In the genomic region with DNA sequence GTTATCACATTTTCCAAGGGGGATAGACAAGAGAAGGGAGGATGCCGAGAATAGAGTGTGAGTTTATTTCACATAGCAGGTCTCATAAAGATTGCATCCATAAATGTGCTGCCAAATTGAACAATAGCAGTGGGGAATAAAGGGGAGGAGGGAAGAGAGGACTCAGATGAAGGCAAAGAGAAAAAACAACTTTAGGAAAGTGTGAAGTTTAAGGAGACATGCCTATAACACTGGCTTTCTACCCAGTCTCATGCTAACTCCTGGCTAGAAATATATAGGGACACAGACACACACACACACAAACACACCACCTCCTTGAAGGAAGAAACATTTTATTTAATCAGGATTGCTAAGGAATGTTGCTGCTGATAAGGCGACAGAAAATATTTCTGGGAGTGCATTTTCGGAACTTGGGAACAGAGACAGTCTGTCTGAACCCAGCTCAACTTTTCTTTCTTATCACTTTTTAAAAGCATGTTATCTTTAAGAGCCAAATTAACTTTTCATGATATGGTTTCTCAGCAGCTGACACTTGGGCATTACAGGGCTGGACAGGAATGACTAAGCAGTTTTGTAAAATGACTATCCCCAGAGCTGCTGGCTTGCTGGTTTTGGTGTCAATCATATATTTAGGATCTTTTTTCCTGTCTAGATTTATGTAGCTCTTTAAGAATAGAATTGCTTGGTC, we compare ENCODE assay signal across 9 cellular contexts.
DNase-seq lines count a peak whose midpoint lies in the region; ATAC-seq, FAIRE-seq and TF ChIP-seq lines count a peak whose summit lies in the region.
"Had no signal": no experiment of that assay in that cellular context is flagged by ENCODE, and none has a peak within 500 bp of the region (broad histone marks: within the 10 kb centered on the region; RNA-seq: fewer than 3 reads in every experiment).

No MANE protein-coding gene starts in this region.

- no peak overlapping the region for H3K4me3 ChIP-seq in A549
- H3K4me3 ChIP-seq: BLaER1 treated with 17β-estradiol and CSF1 and Interleukin-3, amounts not matched to agents 10 nM and 100 nM had no signal

- DNase-seq in A549 (ENCODE audit: low read depth in 1 of 2, low spot score in 1 of 2): peak; percentile 33 to 69
- DNase-seq in HUDEP-2 (lab: John Stamatoyannopoulos, UW; ENCODE audit: unreplicated experiment in 76 of 76): peak in 61 of 76 experiments; percentile 2 to 83 (median 46)
- DNase-seq in fibroblast of gingiva (ENCODE audit: low read depth): peak; percentile 40
- DNase-seq in stimulated activated effector memory CD8-positive, alpha-beta T cell treated with anti-CD3 and anti-CD28 coated beads, Interleukin-12 subunit alpha, Interleukin-12 subunit beta, amount 100 ng/mL, for 72 hours (ENCODE audit: low spot score in 2 of 2): no peak
- no peak for DNase-seq in activated CD8-positive, alpha-beta memory T cell treated with anti-CD3 and anti-CD28 coated beads, Interleukin-2, amount 50 U/mL, for 4 hours
- no peak for DNase-seq in NCI-H2107 treated with DMSO at 0.1 percent for 48 hours (lab: John Stamatoyannopoulos, UW; ENCODE audit: unreplicated experiment)
- no peak for DNase-seq in NCI-H69 (lab: John Stamatoyannopoulos, UW)

- peak; percentile 61 for FAIRE-seq in A549 (lab: Jason Lieb, UNC)

- H3K36me3 Mint-ChIP-seq in stimulated activated effector memory CD8-positive, alpha-beta T cell treated with anti-CD3 and anti-CD28 coated beads, Interleukin-12 subunit alpha, Interleukin-12 subunit beta, amount 100 ng/mL, for 72 hours: no peaks in the 10 kb centered on the region

- peak overlapping the region; percentile 41 for H3K4me2 ChIP-seq in A549
- H3K4me2 ChIP-seq: BLaER1 treated with 17β-estradiol and CSF1 and Interleukin-3, amounts not matched to agents 10 nM and 100 nM had no signal

- CTCF ChIA-PET in A549 (lab: Yijun Ruan, JAX): no interaction called here

- POLR2A ChIA-PET in A549 (lab: Yijun Ruan, JAX): interaction anchor here (1.2 kb wide), 1 partner anchor 403 kb away, joined by 3 read pairs; the partner anchor contains the start of gene RBMS3

- no peak for TF ChIP-seq RAD21 in A549 (conservative IDR thresholded peaks at IDR 0.05 in 1 of 2, IDR thresholded peaks at IDR 0.05 in 1 of 2)

- no peak for TF ChIP-seq CTCF in A549 (IDR thresholded peaks at IDR 0.05)

- ATAC-seq in A549 (peak; percentile 73 to 90; a peak in 5 of 6 replicates), GM21447 (IDR thresholded peaks at IDR 0.05; ENCODE audit: unreplicated experiment) (peak; percentile 52)
- ATAC-seq in stimulated activated effector memory CD8-positive, alpha-beta T cell treated with anti-CD3 and anti-CD28 coated beads, Interleukin-12 subunit alpha, Interleukin-12 subunit beta, amount 100 ng/mL, for 72 hours: peak; percentile 40

- WGBS in A549 (ENCODE audit: missing lambda C conversion rate): 32% methylated on average over 3 of the region's 3 CpGs

- no peaks in the 10 kb centered on the region for H3K9me3 ChIP-seq in A549
- H3K9me3 ChIP-seq: BLaER1 treated with 17β-estradiol and CSF1 and Interleukin-3, amounts not matched to agents 10 nM and 100 nM had no signal

- H3K4me3 Mint-ChIP-seq in stimulated activated effector memory CD8-positive, alpha-beta T cell treated with anti-CD3 and anti-CD28 coated beads, Interleukin-12 subunit alpha, Interleukin-12 subunit beta, amount 100 ng/mL, for 72 hours: no peak overlapping the region

- TF ChIP-seq EP300 in A549 (IDR thresholded peaks at IDR 0.05): no peak

- H3K4me1 Mint-ChIP-seq in stimulated activated effector memory CD8-positive, alpha-beta T cell treated with anti-CD3 and anti-CD28 coated beads, Interleukin-12 subunit alpha, Interleukin-12 subunit beta, amount 100 ng/mL, for 72 hours: no peaks in the 10 kb centered on the region

- H3K4me1 ChIP-seq in A549: peaks cover 20% of the 10 kb centered on the region

- peak overlapping the region; percentile 80 to 88 for H3K27ac ChIP-seq in A549
- H3K27ac ChIP-seq: BLaER1 treated with 17β-estradiol and CSF1 and Interleukin-3, amounts not matched to agents 10 nM and 100 nM had no signal

- H3K9me3 Mint-ChIP-seq in stimulated activated effector memory CD8-positive, alpha-beta T cell treated with anti-CD3 and anti-CD28 coated beads, Interleukin-12 subunit alpha, Interleukin-12 subunit beta, amount 100 ng/mL, for 72 hours: peaks cover 3% of the 10 kb centered on the region

- TF ChIP-seq POLR2A in A549 (IDR thresholded peaks at IDR 0.05; ENCODE audit: low read length): no peak

- no peak overlapping the region for H3K27ac Mint-ChIP-seq in stimulated activated effector memory CD8-positive, alpha-beta T cell treated with anti-CD3 and anti-CD28 coated beads, Interleukin-12 subunit alpha, Interleukin-12 subunit beta, amount 100 ng/mL, for 72 hours

TF ChIP-seq in A549, 52 proteins besides CTCF, POLR2A, EP300 and RAD21:
- TF ChIP-seq ZNF302 (CRISPR knock-in tag; IDR thresholded peaks at IDR 0.05) (peak; percentile 57; the same call in 1 of the 2 replicates), ZSCAN20 (CRISPR knock-in tag; IDR thresholded peaks at IDR 0.05) (no peak), NFE2L2 (conservative IDR thresholded peaks at IDR 0.05; ENCODE audit: low read length) (peak; percentile 97), MAFK (IDR thresholded peaks at IDR 0.05; ENCODE audit: partially characterized antibody) (peak; percentile 98)

Comparison
In these comparisons a context has a peak if more than half of its experiments do, and no peak if none do; other contexts are left out.
1. DNase-seq: peak in A549 (2 of 2), HUDEP-2 (61 of 76) and fibroblast of gingiva (single experiment); none in stimulated activated effector memory CD8-positive, alpha-beta T cell treated with anti-CD3 and anti-CD28 coated beads, Interleukin-12 subunit alpha, Interleukin-12 subunit beta, amount 100 ng/mL, for 72 hours (0 of 2), activated CD8-positive, alpha-beta memory T cell treated with anti-CD3 and anti-CD28 coated beads, Interleukin-2, amount 50 U/mL, for 4 hours (single experiment), NCI-H2107 treated with DMSO at 0.1 percent for 48 hours (single experiment) and NCI-H69 (single experiment).
2. Peak in every context shown above with its lines, with median percentiles within 50 percentile points of each other: ATAC-seq.